In the genomic region with DNA sequence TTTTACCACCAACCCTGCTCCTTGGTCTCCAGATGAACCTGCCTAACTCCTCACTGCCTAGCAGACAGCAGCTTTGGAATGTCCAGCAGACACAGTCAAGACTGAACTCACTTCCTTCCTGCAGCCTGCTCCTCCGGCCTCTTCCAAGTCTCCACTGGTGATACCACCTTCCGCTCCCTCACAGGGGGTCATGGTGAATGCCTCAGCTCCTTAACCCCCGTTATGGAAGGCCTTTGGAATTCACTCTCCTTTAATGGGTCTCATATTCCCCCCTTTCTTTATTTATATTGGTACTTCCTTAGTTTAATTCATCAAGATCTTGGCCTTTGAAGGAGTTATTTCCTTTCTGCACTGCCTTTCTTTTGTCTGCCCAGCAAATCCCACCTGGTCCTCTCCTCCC, we compare ENCODE assay signal across 15 cellular contexts.
"Had no signal": no experiment of that assay in that cellular context is flagged by ENCODE, and none has a peak within 500 bp of the region (broad histone marks: within the 10 kb centered on the region; RNA-seq: fewer than 3 reads in every experiment).

No MANE protein-coding gene starts in this region.

- H3K27me3 ChIP-seq: colonic mucosa, gastroesophageal sphincter, tibial artery had no signal

- H3K36me3 ChIP-seq: colonic mucosa, gastroesophageal sphincter, heart right ventricle, tibial artery had no signal

- H3K9me3 ChIP-seq: colonic mucosa, gastroesophageal sphincter, heart right ventricle, tibial artery had no signal

- ATAC-seq: esophagus mucosa; gastroesophageal sphincter; heart right ventricle; right cardiac atrium; stimulated activated naive CD8-positive, alpha-beta T cell treated with anti-CD3 and anti-CD28 coated beads, Interleukin-15, Interleukin-2, amounts not matched to agents 100 U/mL and 50 U/mL, for 24 hours had no signal

- H3K27ac ChIP-seq: colonic mucosa, gastroesophageal sphincter, tibial artery, VCaP had no signal

- H3K4me3 ChIP-seq: colonic mucosa, gastroesophageal sphincter, heart right ventricle, lung, tibial artery had no signal

- H3K4me1 ChIP-seq: colonic mucosa had no signal

- DNase-seq: activated CD4-positive, alpha-beta T cell treated with anti-CD3 and anti-CD28 coated beads, Interleukin-2, amount 50 U/mL, for 48 hours; activated gamma-delta T cell; caudate nucleus; colonic mucosa; heart right ventricle; immature natural killer cell; right cardiac atrium; stimulated activated naive CD8-positive, alpha-beta T cell treated with anti-CD3 and anti-CD28 coated beads, Interleukin-15, Interleukin-2, amounts not matched to agents 100 U/mL and 50 U/mL, for 24 hours; substantia nigra; T-helper 2 cell; tibial artery had no signal
